Comparison of ENCODE assay signal across 25 cellular contexts in the genomic region with DNA sequence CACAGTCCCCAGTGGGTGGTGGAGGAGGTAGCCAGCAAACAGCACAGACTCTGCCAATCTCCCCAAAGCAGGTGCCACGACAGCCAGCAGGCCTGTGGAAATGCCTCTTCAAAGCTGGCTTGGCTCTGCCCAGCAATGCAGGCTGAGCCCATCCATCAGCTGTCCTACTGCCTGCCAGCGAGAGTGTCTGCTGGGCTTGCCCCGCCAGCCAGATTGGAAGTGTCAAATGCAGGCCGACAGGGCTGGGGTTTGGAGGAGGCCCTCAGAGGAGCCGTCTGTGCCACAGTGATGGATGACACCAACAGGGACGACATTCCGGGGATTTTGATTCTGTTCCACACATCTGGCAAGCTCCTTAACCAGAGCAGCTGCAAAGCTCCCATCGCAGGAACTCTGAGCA. TPM values are rescaled to one million over a fixed set of nuclear protein-coding genes. Genes with fewer than 3 reads are reported as not detected.
DNase-seq lines count a peak whose midpoint lies in the region; ATAC-seq and TF ChIP-seq lines count a peak whose summit lies in the region.
"Had no signal": no experiment of that assay in that cellular context is flagged by ENCODE, and none has a peak within 500 bp of the region (broad histone marks: within the 10 kb centered on the region; RNA-seq: fewer than 3 reads in every experiment).

No MANE protein-coding gene starts in this region.

- H3K27me3 ChIP-seq in SJCRH30 (no peaks in the 10 kb centered on the region), heart left ventricle (no peaks in the 10 kb centered on the region), psoas muscle (ENCODE audit: insufficient read depth in 3 of 3, low read length in 2 of 3) (no peaks in the 10 kb centered on the region)
- H3K27me3 ChIP-seq: BLaER1 treated with 17β-estradiol and CSF1 and Interleukin-3, amounts not matched to agents 10 nM and 100 nM had no signal

- H3K4me3 ChIP-seq in SJCRH30 (no peak overlapping the region), heart left ventricle (no peak overlapping the region), psoas muscle (no peak overlapping the region)
- H3K4me3 ChIP-seq: BLaER1 treated with 17β-estradiol and CSF1 and Interleukin-3, amounts not matched to agents 10 nM and 100 nM; GM23248; SK-N-MC had no signal

- DNase-seq in SJCRH30 (peak; percentile 69 to 80), heart left ventricle (peak in 3 of 5 donors; percentile 27 to 74 (median 50)), medulla oblongata (ENCODE audit: extremely low spot score) (peak; percentile 12), psoas muscle (peak; percentile 62 to 79), GM03348 (ENCODE audit: low spot score) (no peak), NCI-H2196 (lab: John Stamatoyannopoulos, UW; ENCODE audit: unreplicated experiment) (no peak), A172 (ENCODE audit: low spot score) (no peak)
- DNase-seq: ACHN; CD8-positive, alpha-beta T cell; DND-41; GM23248; H9; KG1; NCI-H1092 treated with DMSO at 0.1 percent for 48 hours; NCI-H1436 treated with DMSO at 0.1 percent for 48 hours; NCI-H1930; NCI-H226; NCI-H510A treated with DMSO at 0.1 percent for 48 hours; NCI-H774; OCI-M1; SHP77 had no signal

- H3K9me3 ChIP-seq in SJCRH30 (replicated peaks) (no peaks in the 10 kb centered on the region), heart left ventricle (no peaks in the 10 kb centered on the region), psoas muscle (no peaks in the 10 kb centered on the region)
- H3K9me3 ChIP-seq: BLaER1 treated with 17β-estradiol and CSF1 and Interleukin-3, amounts not matched to agents 10 nM and 100 nM had no signal

- ATAC-seq in heart left ventricle, result peak; percentile 57 to 87 (median 84)
- peak; percentile 92 to 94 (median 92) for ATAC-seq in psoas muscle
- no peak for ATAC-seq in HG03457 (IDR thresholded peaks at IDR 0.05; ENCODE audit: unreplicated experiment)
- ATAC-seq: CD8-positive, alpha-beta T cell had no signal

- no peaks in the 10 kb centered on the region for H3K36me3 ChIP-seq in SJCRH30
- no peaks in the 10 kb centered on the region for H3K36me3 ChIP-seq in heart left ventricle
- H3K36me3 ChIP-seq in psoas muscle (ENCODE audit: insufficient read depth in 1 of 2, low read depth in 1 of 2), result no peaks in the 10 kb centered on the region
- H3K36me3 ChIP-seq: BLaER1 treated with 17β-estradiol and CSF1 and Interleukin-3, amounts not matched to agents 10 nM and 100 nM had no signal

- H3K4me1 ChIP-seq in SJCRH30 (peaks cover 24% of the 10 kb centered on the region), heart left ventricle (no peaks in the 10 kb centered on the region), psoas muscle (peaks cover 30% of the 10 kb centered on the region)
- H3K4me1 ChIP-seq: BLaER1 treated with 17β-estradiol and CSF1 and Interleukin-3, amounts not matched to agents 10 nM and 100 nM had no signal

- H3K27ac ChIP-seq in SJCRH30, result no peak overlapping the region
- H3K27ac ChIP-seq in heart left ventricle, result no peak overlapping the region
- peak overlapping the region; percentile 60 for H3K27ac ChIP-seq in psoas muscle
- H3K27ac ChIP-seq: BLaER1 treated with 17β-estradiol and CSF1 and Interleukin-3, amounts not matched to agents 10 nM and 100 nM; GM23248; SK-N-MC had no signal

- TF ChIP-seq POLR2A in heart left ventricle (IDR thresholded peaks at IDR 0.05), result no peak

- WGBS in heart left ventricle, 4 donors, result 23 to 59% (median 41%) methylated on average over 4 to 8 of the region's 8 CpGs
- 12 to 18% (median 16%) methylated on average over 8 of the region's 8 CpGs for WGBS in psoas muscle, 3 donors

- no peak for TF ChIP-seq CTCF in heart left ventricle (IDR thresholded peaks at IDR 0.05)
- no peak for TF ChIP-seq CTCF in psoas muscle (IDR thresholded peaks at IDR 0.05)

- intact Hi-C loops in heart left ventricle (cut with DNase I) (loop anchor here in 3 of 10 donors (10.0 kb wide), 3 partner anchors 855 to 1085 kb away; no protein-coding TSS in a partner anchor), psoas muscle (cut with DNase I) (no loop called here)

RNA-seq across cellular contexts. Expression of a gene that starts 16.7 kb away (rescaled TPM):
- total RNA-seq in SJCRH30 (2014; rRNA removed; shearing (Covaris generic)), result not detected in 2 replicates
- total RNA-seq in heart left ventricle (under 1 TPM in 1 of 9 donors, not detected in 8; 0.23 TPM), psoas muscle (under 1 TPM in 2 of 4 donors, not detected in 2; 0.15 to 0.16 TPM)
- polyA plus RNA-seq in heart left ventricle (under 1 TPM in 1 of 2 donors, not detected in 1; 0.30 TPM), psoas muscle (under 1 TPM; 0.01 to 0.13 (median 0.03) TPM)
- not detected in 2 replicates for total RNA-seq in A172 (2014; rRNA removed; shearing (Covaris generic))
- total RNA-seq: CD8-positive, alpha-beta T cell; G401; GM23248; H9 had no signal
- polyA plus RNA-seq: GM23248 had no signal

Comparison
In these comparisons a context has a peak if more than half of its experiments do, and no peak if none do; other contexts are left out.
1. DNase-seq: peak in SJCRH30 (2 of 2), heart left ventricle (3 of 5), medulla oblongata (single experiment) and psoas muscle (2 of 2); none in GM03348 (single experiment), NCI-H2196 (single experiment) and A172 (single experiment).